In the genomic region with DNA sequence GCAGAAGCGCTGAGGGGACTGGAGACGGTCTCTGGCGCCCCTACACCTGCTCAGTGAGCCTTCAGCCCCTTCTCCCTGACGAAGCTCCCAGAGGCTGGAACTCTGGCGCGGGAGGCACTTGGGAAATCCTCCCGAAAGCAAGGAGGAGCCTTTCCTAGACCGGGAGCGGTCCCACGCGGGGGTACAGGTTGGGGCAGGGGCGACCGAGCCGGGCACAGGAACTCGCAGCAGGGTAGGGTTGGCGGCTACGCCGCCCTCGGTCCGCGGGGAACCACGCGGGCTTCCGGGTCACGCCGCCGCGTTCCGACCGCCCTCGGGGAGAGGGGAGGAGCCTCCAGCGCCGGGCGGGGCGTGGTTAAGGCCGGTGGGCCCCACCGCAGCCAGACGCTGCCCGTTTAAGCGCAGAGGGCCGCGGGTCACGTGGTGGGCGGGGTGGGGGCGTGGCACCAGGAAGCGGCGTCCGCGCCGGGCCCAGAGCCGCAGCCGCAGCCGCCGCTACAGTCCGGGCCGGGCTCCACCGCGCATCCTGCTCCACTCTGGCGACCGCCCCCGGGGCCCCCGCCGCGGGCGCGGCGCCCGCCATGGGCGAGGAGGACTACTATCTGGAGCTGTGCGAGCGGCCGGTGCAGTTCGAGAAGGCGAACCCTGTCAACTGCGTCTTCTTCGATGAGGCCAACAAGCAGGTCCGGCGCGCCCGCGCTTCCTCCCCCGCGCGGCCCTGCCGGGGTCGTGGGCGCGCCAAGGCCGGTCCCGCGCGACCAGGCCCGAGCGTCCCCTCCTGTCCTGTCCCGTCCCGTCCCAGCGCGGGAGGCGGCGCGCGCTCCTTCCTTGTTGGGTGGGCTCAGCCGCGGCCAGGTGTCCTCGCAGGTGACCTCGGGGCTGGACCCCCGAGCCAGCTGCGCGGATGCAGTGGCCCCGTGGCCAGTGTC, we compare ENCODE assay signal across 8 cellular contexts. TPM values are rescaled to one million over a fixed set of nuclear protein-coding genes. Genes with fewer than 3 reads are reported as not detected.
DNase-seq lines count a peak whose midpoint lies in the region; ATAC-seq lines count a peak whose summit lies in the region.

Gene RMC1 (plus strand): TSS at position 474 of the 929 bp plus-strand sequence. CDS start 108 bp downstream, at position 582.

- H3K36me3 Mint-ChIP-seq in memory B cell = peaks cover 6% of the 10 kb centered on the region

- POLR2A ChIA-PET in activated CD8-positive, alpha-beta memory T cell treated with anti-CD3 and anti-CD28 coated beads for 36 hours (lab: Charles Lee) = interaction anchor here (1.0 kb wide), 1 partner anchor 16 kb away, joined by 3 read pairs; no protein-coding TSS in a partner anchor

- CTCF ChIA-PET in activated CD8-positive, alpha-beta memory T cell treated with anti-CD3 and anti-CD28 coated beads for 36 hours (lab: Charles Lee) = interaction anchor here (3.4 kb wide), 1 partner anchor 13 kb away, joined by 17 read pairs; no protein-coding TSS in a partner anchor

- peak; percentile 76 for ATAC-seq in GM19463 (IDR thresholded peaks at IDR 0.05; ENCODE audit: unreplicated experiment)
- peak; percentile 86 for ATAC-seq in memory B cell (ENCODE audit: low read depth)

- H3K4me1 ChIP-seq in effector memory CD4-positive, alpha-beta T cell (ENCODE audit: control insufficient read depth, insufficient read depth, low read length, poor library complexity, severe bottlenecking) = peaks cover 23% of the 10 kb centered on the region

- H3K27me3 Mint-ChIP-seq in memory B cell = no peaks in the 10 kb centered on the region

- DNase-seq in COLO668 (lab: John Stamatoyannopoulos, UW; ENCODE audit: unreplicated experiment) (peak; percentile 99), HPDE6-E6E7 (ENCODE audit: extremely low spot score) (peak; percentile 81), NK-92 (lab: John Stamatoyannopoulos, UW; ENCODE audit: unreplicated experiment) (peak; percentile 76), memory B cell (ENCODE audit: low spot score in 2 of 2) (peak; percentile 98 to 99)
- peak; percentile 94 to 95 (median 95) for DNase-seq in effector memory CD4-positive, alpha-beta T cell
- DNase-seq in stimulated activated CD8-positive, alpha-beta memory T cell treated with anti-CD3 and anti-CD28 coated beads, Interleukin-12 subunit alpha, Interleukin-12 subunit beta, amount 100 ng/mL, for 1 hour (ENCODE audit: low read depth) = peak; percentile 96

- peak within 1 kb of the TSS; percentile 94 for H3K27ac Mint-ChIP-seq in memory B cell

- H3K27me3 ChIP-seq in effector memory CD4-positive, alpha-beta T cell (replicated peaks; ENCODE audit: control insufficient read depth, insufficient read depth, low read length, poor library complexity, severe bottlenecking) = no peaks in the 10 kb centered on the region

- peaks cover 13% of the 10 kb centered on the region for H3K36me3 ChIP-seq in effector memory CD4-positive, alpha-beta T cell (ENCODE audit: control insufficient read depth, insufficient read depth, low read length)

- H3K4me3 Mint-ChIP-seq in memory B cell = peak within 1 kb of the TSS; percentile 94

- H3K9me3 ChIP-seq in effector memory CD4-positive, alpha-beta T cell (ENCODE audit: control insufficient read depth, low read length) = no peaks in the 10 kb centered on the region

- H3K9me3 Mint-ChIP-seq in memory B cell = no peaks in the 10 kb centered on the region

- H3K4me1 Mint-ChIP-seq in memory B cell = peaks cover 37% of the 10 kb centered on the region

- H3K4me3 ChIP-seq in effector memory CD4-positive, alpha-beta T cell (ENCODE audit: insufficient read depth, low read depth, low read length, poor library complexity, severe bottlenecking) = peak within 1 kb of the TSS; percentile 77

- H3K27ac ChIP-seq in effector memory CD4-positive, alpha-beta T cell (ENCODE audit: insufficient read depth, low read length, poor library complexity, severe bottlenecking) = peak within 1 kb of the TSS; percentile 91

RNA-seq across cellular contexts. Expression of gene RMC1, which starts in this region (rescaled TPM):
- total RNA-seq in activated CD8-positive, alpha-beta memory T cell treated with anti-CD3 and anti-CD28 coated beads for 36 hours = 10 to 100 TPM; 43.2 to 44.6 TPM

Comparison
In these comparisons a context has a peak if more than half of its experiments do, and no peak if none do; other contexts are left out.
1. Peak in every context shown above with its lines: DNase-seq, ATAC-seq, H3K4me3 ChIP-seq and H3K27ac ChIP-seq.